In genomic region chr11:782264-783174, GRCh38 we compare ENCODE assay signal across 16 cellular contexts. TPM values are rescaled to one million over a fixed set of nuclear protein-coding genes. Genes with fewer than 3 reads are reported as not detected.
DNase-seq lines count a peak whose midpoint lies in the region; ATAC-seq, FAIRE-seq and TF ChIP-seq lines count a peak whose summit lies in the region.
"Had no signal": no experiment of that assay in that cellular context is flagged by ENCODE, and none has a peak within 500 bp of the region (broad histone marks: within the 10 kb centered on the region; RNA-seq: fewer than 3 reads in every experiment).

No MANE protein-coding gene starts in this region.

- FAIRE-seq in astrocyte (lab: Jason Lieb, UNC) = no peak
- FAIRE-seq: colon, pancreas had no signal

- H3K9ac ChIP-seq in astrocyte (ENCODE audit: low read length) (no peak overlapping the region), mesenchymal stem cell (ENCODE audit: low read length) (peak overlapping the region; percentile 61)

- H3K4me3 ChIP-seq in astrocyte (ENCODE audit: insufficient read depth, low read depth, low read length) (no peak overlapping the region), mesenchymal stem cell (ENCODE audit: insufficient read depth in 1 of 2, low read depth in 1 of 2, low read length in 2 of 2) (no peak overlapping the region)
- H3K4me3 ChIP-seq: PC-9 had no signal

- no peak overlapping the region for H3K18ac ChIP-seq in mesenchymal stem cell (ENCODE audit: low read depth in 1 of 2, low read length in 2 of 2)

- H3K27me3 ChIP-seq in astrocyte (ENCODE audit: insufficient read depth, low read length) = no peaks in the 10 kb centered on the region
- H3K27me3 ChIP-seq in mesenchymal stem cell (ENCODE audit: control insufficient read depth in 1 of 2, insufficient read depth in 1 of 2, low read length in 2 of 2) = no peaks in the 10 kb centered on the region
- H3K27me3 ChIP-seq: pancreas, uterus had no signal

- peaks cover 20% of the 10 kb centered on the region for H3K79me1 ChIP-seq in mesenchymal stem cell (replicated peaks; ENCODE audit: low read length, poor library complexity, severe bottlenecking)

- H3K4me3 Mint-ChIP-seq in CD14-positive monocyte = no peak overlapping the region
- no peak overlapping the region for H3K4me3 Mint-ChIP-seq in astrocyte (ENCODE audit: unreplicated experiment)
- no peak overlapping the region for H3K4me3 Mint-ChIP-seq in natural killer cell treated with Interleukin-12 subunit alpha and Interleukin-12 subunit beta and Interleukin-15 and Interleukin-18, amount 100 ng/mL, for 72 hours
- H3K4me3 Mint-ChIP-seq in activated CD4-positive, alpha-beta T cell treated with anti-CD3 and anti-CD28 coated beads, Interleukin-2, amount 10 ng/mL, durations not matched to agents 24 days and 14 days = no peak overlapping the region
- H3K4me3 Mint-ChIP-seq: CD4-positive, alpha-beta T cell had no signal

- peaks cover 2 to 19% (median 4%) of the 10 kb centered on the region in 3 donors for H3K27me3 Mint-ChIP-seq in CD14-positive monocyte (ENCODE audit: low read depth in 3 of 3)
- no peaks in the 10 kb centered on the region for H3K27me3 Mint-ChIP-seq in astrocyte (ENCODE audit: low read depth, unreplicated experiment)
- H3K27me3 Mint-ChIP-seq in natural killer cell treated with Interleukin-12 subunit alpha and Interleukin-12 subunit beta and Interleukin-15 and Interleukin-18, amount 100 ng/mL, for 72 hours = no peaks in the 10 kb centered on the region
- H3K27me3 Mint-ChIP-seq in activated CD4-positive, alpha-beta T cell treated with anti-CD3 and anti-CD28 coated beads, Interleukin-2, amount 10 ng/mL, durations not matched to agents 24 days and 14 days = no peaks in the 10 kb centered on the region
- H3K27me3 Mint-ChIP-seq: CD4-positive, alpha-beta T cell had no signal

- no peak overlapping the region for H3K27ac ChIP-seq in astrocyte (ENCODE audit: low read depth, low read length)
- H3K27ac ChIP-seq in mesenchymal stem cell (ENCODE audit: low read length, poor library complexity, severe bottlenecking) = no peak overlapping the region
- H3K27ac ChIP-seq: PC-9 had no signal

- no peaks in the 10 kb centered on the region for H3K9me3 ChIP-seq in astrocyte (ENCODE audit: insufficient read depth, low read depth, low read length)
- H3K9me3 ChIP-seq in mesenchymal stem cell (ENCODE audit: control insufficient read depth, low read length) = no peaks in the 10 kb centered on the region
- H3K9me3 ChIP-seq: pancreas, uterus had no signal

- DNase-seq in CD14-positive monocyte (ENCODE audit: low spot score) (peak; percentile 43), astrocyte (ENCODE audit: low read depth) (no peak), mesenchymal stem cell (no peak)
- no peak for DNase-seq in natural killer cell treated with Interleukin-12 subunit alpha and Interleukin-12 subunit beta and Interleukin-15 and Interleukin-18, amount 100 ng/mL, for 72 hours (ENCODE audit: low spot score)
- DNase-seq in activated CD4-positive, alpha-beta T cell treated with anti-CD3 and anti-CD28 coated beads, Interleukin-2, amount 10 ng/mL, durations not matched to agents 24 days and 14 days = no peak
- DNase-seq: activated CD4-positive, alpha-beta T cell treated with anti-CD3 and anti-CD28 coated beads for 48 hours; activated CD8-positive, alpha-beta memory T cell treated with anti-CD3 and anti-CD28 coated beads, Interleukin-2, amount 50 U/mL, for 48 hours; foreskin fibroblast; NCI-H1092; PC-9 had no signal

- no peak overlapping the region for H3K4ac ChIP-seq in mesenchymal stem cell (ENCODE audit: low read depth in 1 of 2, low read length in 2 of 2)

- no peaks in the 10 kb centered on the region for H3K36me3 ChIP-seq in astrocyte (ENCODE audit: insufficient read depth, low read length)
- peaks cover 23% of the 10 kb centered on the region in 2 experiments for H3K36me3 ChIP-seq in mesenchymal stem cell (ENCODE audit: control insufficient read depth in 1 of 2, insufficient read depth in 2 of 2, low read depth in 1 of 2, low read length in 2 of 2)
- H3K36me3 ChIP-seq: pancreas, uterus had no signal

- H2AFZ ChIP-seq in astrocyte (ENCODE audit: low read depth, low read length) = no peak overlapping the region
- H2AFZ ChIP-seq in mesenchymal stem cell (ENCODE audit: low read depth, low read length) = no peak overlapping the region
- H2AFZ ChIP-seq: PC-9 had no signal

- H2BK5ac ChIP-seq in mesenchymal stem cell (ENCODE audit: low read depth, low read length, poor library complexity, severe bottlenecking) = no peak overlapping the region

- H3K9me3 Mint-ChIP-seq in CD14-positive monocyte = peaks cover 0 to 2% (median 0%) of the 10 kb centered on the region in 7 donors
- H3K9me3 Mint-ChIP-seq in astrocyte (ENCODE audit: unreplicated experiment) = no peaks in the 10 kb centered on the region
- no peaks in the 10 kb centered on the region for H3K9me3 Mint-ChIP-seq in natural killer cell treated with Interleukin-12 subunit alpha and Interleukin-12 subunit beta and Interleukin-15 and Interleukin-18, amount 100 ng/mL, for 72 hours
- H3K9me3 Mint-ChIP-seq in activated CD4-positive, alpha-beta T cell treated with anti-CD3 and anti-CD28 coated beads, Interleukin-2, amount 10 ng/mL, durations not matched to agents 24 days and 14 days = no peaks in the 10 kb centered on the region
- H3K9me3 Mint-ChIP-seq: CD4-positive, alpha-beta T cell had no signal

- intact Hi-C loops in CD14-positive monocyte (cut with micrococcal nuclease) = no loop called here
- intact Hi-C loops in activated CD4-positive, alpha-beta T cell treated with anti-CD3 and anti-CD28 coated beads, Interleukin-2, amount 10 ng/mL, durations not matched to agents 24 days and 14 days (cut with micrococcal nuclease) = no loop called here

- TF ChIP-seq CTCF in CD14-positive monocyte (IDR thresholded peaks at IDR 0.05) (no peak), astrocyte (IDR thresholded peaks at IDR 0.05; ENCODE audit: insufficient read depth, low read depth, low read length) (no peak)

- H3K4me1 ChIP-seq in astrocyte (ENCODE audit: insufficient read depth, low read length) (peaks cover 17% of the 10 kb centered on the region), mesenchymal stem cell (ENCODE audit: control insufficient read depth, insufficient read depth, low read depth, low read length) (peaks cover 30% of the 10 kb centered on the region)

- H2BK12ac ChIP-seq in mesenchymal stem cell (ENCODE audit: low read length in 2 of 2) = no peak overlapping the region

- H2BK15ac ChIP-seq in mesenchymal stem cell (ENCODE audit: low read depth, poor library complexity, severe bottlenecking) = no peak overlapping the region

- no peak overlapping the region for H3K14ac ChIP-seq in mesenchymal stem cell (ENCODE audit: low read length in 2 of 2)

- no peak overlapping the region for H2BK120ac ChIP-seq in mesenchymal stem cell (ENCODE audit: low read depth, low read length)

- 81% methylated on average over 32 of the region's 36 CpGs for WGBS in mesenchymal stem cell

- no peak overlapping the region for H3K23ac ChIP-seq in mesenchymal stem cell (ENCODE audit: low read length in 2 of 2)

- peaks cover 9 to 15% of the 10 kb centered on the region in 2 donors for H3K36me3 Mint-ChIP-seq in CD14-positive monocyte
- peaks cover 4% of the 10 kb centered on the region for H3K36me3 Mint-ChIP-seq in astrocyte (ENCODE audit: low read depth, unreplicated experiment)
- no peaks in the 10 kb centered on the region for H3K36me3 Mint-ChIP-seq in natural killer cell treated with Interleukin-12 subunit alpha and Interleukin-12 subunit beta and Interleukin-15 and Interleukin-18, amount 100 ng/mL, for 72 hours
- H3K36me3 Mint-ChIP-seq in activated CD4-positive, alpha-beta T cell treated with anti-CD3 and anti-CD28 coated beads, Interleukin-2, amount 10 ng/mL, durations not matched to agents 24 days and 14 days (ENCODE audit: low read depth) = peaks cover 24% of the 10 kb centered on the region

- no peak overlapping the region for H4K8ac ChIP-seq in mesenchymal stem cell (ENCODE audit: low read length)

- no peak overlapping the region for H3K27ac Mint-ChIP-seq in CD14-positive monocyte
- no peak overlapping the region for H3K27ac Mint-ChIP-seq in astrocyte (ENCODE audit: unreplicated experiment)
- H3K27ac Mint-ChIP-seq in natural killer cell treated with Interleukin-12 subunit alpha and Interleukin-12 subunit beta and Interleukin-15 and Interleukin-18, amount 100 ng/mL, for 72 hours = no peak overlapping the region
- no peak overlapping the region for H3K27ac Mint-ChIP-seq in activated CD4-positive, alpha-beta T cell treated with anti-CD3 and anti-CD28 coated beads, Interleukin-2, amount 10 ng/mL, durations not matched to agents 24 days and 14 days
- H3K27ac Mint-ChIP-seq: CD4-positive, alpha-beta T cell had no signal

- H3K4me2 ChIP-seq in astrocyte (ENCODE audit: low read length) = peak overlapping the region; percentile 69
- H3K4me2 ChIP-seq in mesenchymal stem cell (ENCODE audit: low read length, poor library complexity, severe bottlenecking) = no peak overlapping the region
- H3K4me2 ChIP-seq: PC-9 had no signal

- peaks cover 40% of the 10 kb centered on the region for H4K20me1 ChIP-seq in astrocyte (ENCODE audit: insufficient read depth, low read length)

- no peak for ATAC-seq in GM18511 (IDR thresholded peaks at IDR 0.05; ENCODE audit: unreplicated experiment)
- no peak for ATAC-seq in natural killer cell treated with Interleukin-12 subunit alpha and Interleukin-12 subunit beta and Interleukin-15 and Interleukin-18, amount 100 ng/mL, for 72 hours

- peaks cover 29% of the 10 kb centered on the region for H3K79me2 ChIP-seq in astrocyte (ENCODE audit: insufficient read depth, low read length)

- H2AK5ac ChIP-seq in mesenchymal stem cell (ENCODE audit: low read length, severe bottlenecking) = no peak overlapping the region

- H3K4me1 Mint-ChIP-seq in CD14-positive monocyte (peaks cover 23% of the 10 kb centered on the region), astrocyte (ENCODE audit: low read depth, unreplicated experiment) (peaks cover 9% of the 10 kb centered on the region)
- H3K4me1 Mint-ChIP-seq in natural killer cell treated with Interleukin-12 subunit alpha and Interleukin-12 subunit beta and Interleukin-15 and Interleukin-18, amount 100 ng/mL, for 72 hours (ENCODE audit: low read depth in 2 of 2) = peaks cover 0 to 6% of the 10 kb centered on the region in 2 donors
- H3K4me1 Mint-ChIP-seq in activated CD4-positive, alpha-beta T cell treated with anti-CD3 and anti-CD28 coated beads, Interleukin-2, amount 10 ng/mL, durations not matched to agents 24 days and 14 days = peaks cover 7% of the 10 kb centered on the region

- no peak overlapping the region for H4K91ac ChIP-seq in mesenchymal stem cell (ENCODE audit: low read length)

RNA-seq across cellular contexts. Expression of gene GATD1, which starts 5.2 kb away (rescaled TPM):
- polyA plus RNA-seq in CD14-positive monocyte = 1 to 10 TPM; 4.5 to 4.6 TPM
- total RNA-seq in astrocyte = 51.9 and 60.0 TPM in 2 replicates
- 50.4 TPM for polyA plus RNA-seq in mesenchymal stem cell (2013, experiment 1 of 2)
- polyA plus RNA-seq in mesenchymal stem cell (2013, experiment 2 of 2) = 43.7 TPM
- 10 to 100 TPM; 42.2 to 99.7 TPM for total RNA-seq in natural killer cell treated with Interleukin-12 subunit alpha and Interleukin-12 subunit beta and Interleukin-15 and Interleukin-18, amount 100 ng/mL, for 72 hours
- total RNA-seq in activated CD4-positive, alpha-beta T cell treated with anti-CD3 and anti-CD28 coated beads, Interleukin-2, amount 10 ng/mL, durations not matched to agents 24 days and 14 days = 81.7 and 82.2 TPM in 2 replicates

RNA-seq across cellular contexts. Expression of gene CEND1, which starts 7.4 kb away (rescaled TPM):
- not detected for polyA plus RNA-seq in CD14-positive monocyte
- total RNA-seq in astrocyte = 0.59 and 0.62 TPM in 2 replicates
- polyA plus RNA-seq in mesenchymal stem cell (2013, experiment 1 of 2) = 0.03 TPM
- 0.11 TPM for polyA plus RNA-seq in mesenchymal stem cell (2013, experiment 2 of 2)
- 1 to 10 TPM in 1 of 2 donors, under 1 TPM in 1; 0.95 to 3.4 TPM for total RNA-seq in natural killer cell treated with Interleukin-12 subunit alpha and Interleukin-12 subunit beta and Interleukin-15 and Interleukin-18, amount 100 ng/mL, for 72 hours
- total RNA-seq in activated CD4-positive, alpha-beta T cell treated with anti-CD3 and anti-CD28 coated beads, Interleukin-2, amount 10 ng/mL, durations not matched to agents 24 days and 14 days = 3.8 and 4.2 TPM in 2 replicates
- total RNA-seq: CD4-positive, alpha-beta T cell; left ventricle myocardium superior; PC-9 had no signal

RNA-seq across cellular contexts. Expression of gene SLC25A22, which starts 15.6 kb away (rescaled TPM):
- polyA plus RNA-seq in CD14-positive monocyte = 1 to 10 TPM; 4.4 to 5.6 TPM
- 20.5 and 21.4 TPM in 2 replicates for total RNA-seq in astrocyte
- 11.7 TPM for polyA plus RNA-seq in mesenchymal stem cell (2013, experiment 1 of 2)
- polyA plus RNA-seq in mesenchymal stem cell (2013, experiment 2 of 2) = 10.9 TPM
- 100 to 1,000 TPM in 1 of 2 donors, 10 to 100 TPM in 1; 64.3 to 125 TPM for total RNA-seq in natural killer cell treated with Interleukin-12 subunit alpha and Interleukin-12 subunit beta and Interleukin-15 and Interleukin-18, amount 100 ng/mL, for 72 hours
- 84.9 and 90.3 TPM in 2 replicates for total RNA-seq in activated CD4-positive, alpha-beta T cell treated with anti-CD3 and anti-CD28 coated beads, Interleukin-2, amount 10 ng/mL, durations not matched to agents 24 days and 14 days

RNA-seq across cellular contexts. Expression of gene PIDD1, which starts 22.5 kb away (rescaled TPM):
- polyA plus RNA-seq in CD14-positive monocyte = 1 to 10 TPM; 1.6 to 2.6 TPM
- 22.2 and 26.8 TPM in 2 replicates for total RNA-seq in astrocyte
- 8.3 TPM for polyA plus RNA-seq in mesenchymal stem cell (2013, experiment 1 of 2)
- 9.2 TPM for polyA plus RNA-seq in mesenchymal stem cell (2013, experiment 2 of 2)
- 10 to 100 TPM; 19.1 to 53.6 TPM for total RNA-seq in natural killer cell treated with Interleukin-12 subunit alpha and Interleukin-12 subunit beta and Interleukin-15 and Interleukin-18, amount 100 ng/mL, for 72 hours
- total RNA-seq in activated CD4-positive, alpha-beta T cell treated with anti-CD3 and anti-CD28 coated beads, Interleukin-2, amount 10 ng/mL, durations not matched to agents 24 days and 14 days = 28.9 and 29.6 TPM in 2 replicates

RNA-seq across cellular contexts. Expression of gene RPLP2, which starts 27.2 kb away (rescaled TPM):
- polyA plus RNA-seq in CD14-positive monocyte = 100 to 1,000 TPM; 879 to 990 TPM
- total RNA-seq in astrocyte = 1,592 and 1,666 TPM in 2 replicates
- polyA plus RNA-seq in mesenchymal stem cell (2013, experiment 1 of 2) = 3,881 TPM
- 4,036 TPM for polyA plus RNA-seq in mesenchymal stem cell (2013, experiment 2 of 2)
- 1,000 to 10,000 TPM; 1,365 to 2,718 TPM for total RNA-seq in natural killer cell treated with Interleukin-12 subunit alpha and Interleukin-12 subunit beta and Interleukin-15 and Interleukin-18, amount 100 ng/mL, for 72 hours
- total RNA-seq in activated CD4-positive, alpha-beta T cell treated with anti-CD3 and anti-CD28 coated beads, Interleukin-2, amount 10 ng/mL, durations not matched to agents 24 days and 14 days = 2,367 and 2,377 TPM in 2 replicates
